In the genomic region with DNA sequence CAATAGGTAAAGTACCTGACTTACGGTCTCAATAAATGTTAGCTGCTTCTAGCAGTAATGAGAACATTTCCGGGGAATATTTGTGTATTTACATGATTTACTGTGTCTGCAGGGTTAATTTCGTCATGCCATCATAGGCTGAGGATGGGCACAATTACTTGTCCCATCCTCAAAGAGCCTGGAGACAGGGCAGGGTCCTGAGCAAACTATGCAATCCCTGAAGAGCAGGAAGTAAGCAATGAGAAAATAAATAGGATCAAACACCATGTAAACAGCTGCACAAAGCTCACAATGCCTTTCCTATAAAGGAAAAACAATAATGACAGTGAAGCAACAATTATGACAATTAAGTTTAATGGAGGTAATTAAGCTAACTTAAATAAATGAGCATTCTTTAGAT, we compare ENCODE assay signal across 25 cellular contexts.
DNase-seq lines count a peak whose midpoint lies in the region; TF ChIP-seq lines count a peak whose summit lies in the region.
"Had no signal": no experiment of that assay in that cellular context is flagged by ENCODE, and none has a peak within 500 bp of the region (broad histone marks: within the 10 kb centered on the region; RNA-seq: fewer than 3 reads in every experiment).

No MANE protein-coding gene starts in this region.

- no peaks in the 10 kb centered on the region for H3K36me3 ChIP-seq in HUES48 (ENCODE audit: control insufficient read depth, insufficient read depth, low read length)
- H3K36me3 ChIP-seq: BE2C, BLaER1 had no signal

- H3K9ac ChIP-seq in HUES48 (ENCODE audit: low read depth, low read length): no peak overlapping the region
- H3K9ac ChIP-seq: BLaER1 had no signal

- H3K27ac Mint-ChIP-seq in type B pancreatic cell: peak overlapping the region; percentile 32
- H3K27ac Mint-ChIP-seq: CD14-positive monocyte; CD4-positive, alpha-beta memory T cell; CD4-positive, CD25-positive, alpha-beta regulatory T cell; CD8-positive, alpha-beta memory T cell had no signal

- no peaks in the 10 kb centered on the region for H3K27me3 ChIP-seq in HUES48 (ENCODE audit: control insufficient read depth, insufficient read depth, low read length)
- H3K27me3 ChIP-seq: BLaER1 had no signal

- peaks cover 11% of the 10 kb centered on the region; the same call in 1 of the 2 replicates for H3K4me1 ChIP-seq in HUES48 (ENCODE audit: control insufficient read depth, insufficient read depth, low read length)
- H3K4me1 ChIP-seq: BE2C, BLaER1 had no signal

- H3K4me1 Mint-ChIP-seq in type B pancreatic cell (ENCODE audit: unreplicated experiment): no peaks in the 10 kb centered on the region
- H3K4me1 Mint-ChIP-seq: CD14-positive monocyte had no signal

- H3K27ac ChIP-seq in HUES48 (ENCODE audit: low read depth, low read length): peak overlapping the region; percentile 34
- H3K27ac ChIP-seq: BLaER1 had no signal

- H3K4me3 ChIP-seq in HUES48 (ENCODE audit: low read depth, low read length): no peak overlapping the region
- H3K4me3 ChIP-seq: BLaER1, GM12878 had no signal

- H3K9me3 ChIP-seq in HUES48 (ENCODE audit: control insufficient read depth, insufficient read depth, low read length): 0 out of 2 replicates have a peak, but pooled peaks cover 6% of the 10 kb centered on the region
- H3K9me3 ChIP-seq: BE2C had no signal

- peaks cover 12% of the 10 kb centered on the region for H3K9me3 Mint-ChIP-seq in type B pancreatic cell

- no peak overlapping the region for H3K4me3 Mint-ChIP-seq in type B pancreatic cell
- H3K4me3 Mint-ChIP-seq: CD14-positive monocyte; CD4-positive, alpha-beta memory T cell; CD4-positive, CD25-positive, alpha-beta regulatory T cell; CD8-positive, alpha-beta memory T cell had no signal

- DNase-seq in NCI-H748 (lab: John Stamatoyannopoulos, UW; ENCODE audit: unreplicated experiment) (peak; percentile 35), NCI-H748 treated with DMSO at 0.1 percent for 48 hours (lab: John Stamatoyannopoulos, UW) (no peak), NCI-H1105 (lab: John Stamatoyannopoulos, UW) (peak; percentile 2), type B pancreatic cell (ENCODE audit: extremely low spot score, unreplicated experiment) (no peak), NCI-H69 (lab: John Stamatoyannopoulos, UW) (no peak), amygdala (lab: John Stamatoyannopoulos, UW) (no peak)
- DNase-seq: 8988T; ACHN; BE2C; C1 segment of cervical spinal cord; CD4-positive, alpha-beta memory T cell; CD4-positive, CD25-positive, alpha-beta regulatory T cell; CD8-positive, alpha-beta memory T cell; COR-L47; DMS 273 treated with DMSO at 0.1 percent for 48 hours; DMS153; DMS53; DMS79; DND-41; EL; GDM1 had no signal

- no peaks in the 10 kb centered on the region for H3K27me3 Mint-ChIP-seq in type B pancreatic cell
- H3K27me3 Mint-ChIP-seq: CD4-positive, CD25-positive, alpha-beta regulatory T cell had no signal

- no peak for TF ChIP-seq CTCF in type B pancreatic cell (conservative IDR thresholded peaks at IDR 0.05)

- no peaks in the 10 kb centered on the region for H3K36me3 Mint-ChIP-seq in type B pancreatic cell
- H3K36me3 Mint-ChIP-seq: CD14-positive monocyte; CD4-positive, alpha-beta memory T cell; CD4-positive, CD25-positive, alpha-beta regulatory T cell; CD8-positive, alpha-beta memory T cell had no signal

Comparison
In these comparisons a context has a peak if more than half of its experiments do, and no peak if none do; other contexts are left out.
1. DNase-seq: peak in NCI-H748 (single experiment) and NCI-H1105 (single experiment); none in NCI-H748 treated with DMSO at 0.1 percent for 48 hours (single experiment), type B pancreatic cell (single experiment), NCI-H69 (single experiment) and amygdala (0 of 56).